In the genomic region with DNA sequence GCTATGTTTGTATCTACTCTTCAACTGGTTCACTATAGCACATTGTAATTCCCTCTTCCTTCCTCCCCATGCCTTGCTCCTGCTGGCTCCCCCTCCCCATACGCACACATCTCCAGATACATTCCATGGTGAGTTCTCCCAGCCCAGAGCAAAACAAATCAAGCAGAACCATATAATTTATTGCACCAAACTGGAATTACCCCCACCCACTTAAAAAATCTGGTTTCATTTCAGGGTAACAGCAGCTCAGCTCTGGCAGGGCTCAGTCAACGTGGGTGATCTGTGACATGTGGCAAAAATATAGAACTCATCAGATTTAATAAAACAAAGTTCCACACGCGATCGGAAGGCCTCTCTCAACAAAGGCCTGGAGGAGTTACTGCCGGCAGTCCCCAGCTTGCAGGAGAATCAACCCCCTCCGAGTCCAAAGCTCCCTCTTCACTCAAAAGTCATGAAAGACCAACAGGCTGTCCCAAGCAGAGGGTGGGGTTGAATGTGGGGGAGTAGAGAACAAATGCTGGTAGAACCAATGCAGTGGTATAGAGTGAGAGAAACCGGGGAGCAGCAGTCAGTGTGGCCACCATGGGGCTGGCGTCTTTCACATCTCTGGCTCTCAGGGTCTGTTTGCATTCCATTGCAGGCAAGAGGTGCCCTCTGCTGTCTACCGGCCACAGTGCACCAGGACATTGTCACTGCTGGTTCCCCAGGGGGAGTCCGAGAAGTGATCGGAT, we compare ENCODE assay signal across 8 cellular contexts.
A peak's percentile ranks its signal among the peaks of the same experiment; 100 is the strongest.
DNase-seq lines count a peak whose midpoint lies in the region; ATAC-seq and TF ChIP-seq lines count a peak whose summit lies in the region.

No MANE protein-coding gene starts in this region.

- no peak for TF ChIP-seq POLR2A in upper lobe of left lung (IDR thresholded peaks at IDR 0.05)

- no peaks in the 10 kb centered on the region for H3K36me3 ChIP-seq in ES-I3 (ENCODE audit: insufficient read depth, low read length)
- H3K36me3 ChIP-seq in upper lobe of left lung: no peaks in the 10 kb centered on the region

- H3K9ac ChIP-seq in ES-I3 (ENCODE audit: low read depth, low read length): peak overlapping the region; percentile 27; the same call in 1 of the 2 replicates

- DNase-seq in astrocyte of the hippocampus (ENCODE audit: low read depth, low spot score): peak; percentile 80
- DNase-seq in inferior parietal cortex (ENCODE audit: extremely low spot score): peak; percentile 37
- peak in 1 of 2 donors; percentile 26 for DNase-seq in upper lobe of left lung
- DNase-seq in GM19240 (ENCODE audit: insufficient read length, low spot score): no peak
- no peak for DNase-seq in NCI-H1092 treated with DMSO at 0.1 percent for 48 hours (lab: John Stamatoyannopoulos, UW)

- no peak overlapping the region for H3K27ac ChIP-seq in upper lobe of left lung

- TF ChIP-seq EP300 in upper lobe of left lung (IDR thresholded peaks at IDR 0.05): no peak

- WGBS in upper lobe of left lung, 2 donors: 30 to 47% methylated on average over 12 of the region's 12 CpGs

- no peaks in the 10 kb centered on the region for H3K4me1 ChIP-seq in ES-I3 (ENCODE audit: insufficient read depth, low read length)
- no peaks in the 10 kb centered on the region for H3K4me1 ChIP-seq in upper lobe of left lung

- H3K9me3 ChIP-seq in ES-I3 (ENCODE audit: control insufficient read depth, insufficient read depth, low read length): no peaks in the 10 kb centered on the region
- H3K9me3 ChIP-seq in upper lobe of left lung: no peaks in the 10 kb centered on the region

- peak; percentile 80 for ATAC-seq in GM21367 (IDR thresholded peaks at IDR 0.05; ENCODE audit: unreplicated experiment)
- ATAC-seq in upper lobe of left lung (ENCODE audit: low FRiP score in 2 of 2): peak; percentile 64 to 72

- H3K27me3 ChIP-seq in upper lobe of left lung: no peaks in the 10 kb centered on the region

- H3K4me3 ChIP-seq in upper lobe of left lung: no peak overlapping the region

- TF ChIP-seq CTCF in LNCAP (IDR thresholded peaks at IDR 0.05) (peak; percentile 41; the same call in 1 of the 2 replicates), upper lobe of left lung (IDR thresholded peaks at IDR 0.05) (peak in 4 of 6 experiments; percentile 15 to 51 (median 37))

Comparison
In these comparisons a context has a peak if more than half of its experiments do, and no peak if none do; other contexts are left out.
1. DNase-seq: peak in astrocyte of the hippocampus (single experiment) and inferior parietal cortex (single experiment); none in GM19240 (single experiment) and NCI-H1092 treated with DMSO at 0.1 percent for 48 hours (single experiment).